ENCODE assay signal across 24 cellular contexts in the genomic region with DNA sequence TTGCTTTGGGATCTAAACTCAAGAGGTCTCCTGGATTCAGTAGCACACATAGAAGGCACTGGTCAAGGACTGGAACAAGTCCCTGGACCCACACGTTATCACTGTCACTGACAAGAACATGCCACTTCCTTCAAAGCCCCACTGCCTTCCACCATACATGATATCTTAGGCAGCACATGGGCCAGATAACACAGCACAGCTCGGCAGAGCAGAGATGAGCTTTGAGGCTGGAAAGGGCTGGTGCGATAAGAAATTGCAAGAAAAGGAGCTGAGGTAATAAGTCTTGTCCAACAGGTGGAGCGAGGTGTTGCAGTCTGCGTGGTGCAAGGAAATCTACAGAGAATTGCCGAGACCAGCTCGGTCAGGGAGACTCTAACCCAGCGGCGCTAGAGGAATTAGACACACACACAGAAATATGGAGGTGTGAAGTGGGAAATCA.
A peak's percentile ranks its signal among the peaks of the same experiment; 100 is the strongest.
DNase-seq lines count a peak whose midpoint lies in the region; ATAC-seq and TF ChIP-seq lines count a peak whose summit lies in the region.
"Had no signal": no experiment of that assay in that cellular context is flagged by ENCODE, and none has a peak within 500 bp of the region (broad histone marks: within the 10 kb centered on the region; RNA-seq: fewer than 3 reads in every experiment).

No MANE protein-coding gene starts in this region.

- H3K36me3 Mint-ChIP-seq in type B pancreatic cell, result no peaks in the 10 kb centered on the region
- H3K36me3 Mint-ChIP-seq: activated naive CD8-positive, alpha-beta T cell treated with anti-CD3 and anti-CD28 coated beads, Interleukin-2, amount 10 ng/mL, durations not matched to agents 7 days and 5 days had no signal

- TF ChIP-seq CTCF in RWPE2 (IDR thresholded peaks at IDR 0.05; ENCODE audit: poor library complexity, severe bottlenecking), result no peak
- peak; percentile 34 for TF ChIP-seq CTCF in type B pancreatic cell (conservative IDR thresholded peaks at IDR 0.05)

- H3K4me1 Mint-ChIP-seq in type B pancreatic cell (ENCODE audit: unreplicated experiment), result peaks cover 29% of the 10 kb centered on the region
- H3K4me1 Mint-ChIP-seq: activated CD4-positive, alpha-beta T cell treated with anti-CD3 and anti-CD28 coated beads, Interleukin-2, amount 10 ng/mL, durations not matched to agents 7 days and 5 days; activated naive CD8-positive, alpha-beta T cell treated with anti-CD3 and anti-CD28 coated beads, Interleukin-2, amount 10 ng/mL, durations not matched to agents 7 days and 5 days; activated T-helper 17 cell treated with anti-CD3 and anti-CD28 coated beads, Interleukin-2, amount 50 U/mL, for 72 hours had no signal

- DNase-seq in SIG-M5 treated with dmso at 0.1 percent for 504 hours (lab: John Stamatoyannopoulos, UW; ENCODE audit: unreplicated experiment), result peak; percentile 18
- no peak for DNase-seq in SIG-M5 (lab: John Stamatoyannopoulos, UW)
- no peak for DNase-seq in RWPE2 (ENCODE audit: low spot score)
- DNase-seq in epithelial cell of prostate (ENCODE audit: low read depth, low spot score), result no peak
- DNase-seq in type B pancreatic cell (ENCODE audit: extremely low spot score, unreplicated experiment), result no peak
- DNase-seq in stimulated activated naive CD8-positive, alpha-beta T cell treated with anti-CD3 and anti-CD28 coated beads, Interleukin-15, Interleukin-2, amounts not matched to agents 100 U/mL and 50 U/mL, for 24 hours, result no peak
- no peak for DNase-seq in NCI-H446 (lab: John Stamatoyannopoulos, UW)
- DNase-seq: 8988T; activated CD4-positive, alpha-beta T cell treated with anti-CD3 and anti-CD28 coated beads, Interleukin-2, amount 10 ng/mL, durations not matched to agents 7 days and 5 days; activated naive CD8-positive, alpha-beta T cell treated with anti-CD3 and anti-CD28 coated beads, Interleukin-2, amount 10 ng/mL, durations not matched to agents 7 days and 5 days; heart right ventricle; Karpas-422; NCI-H1092; NCI-H2029; NCI-H345; NK-92 treated with Interleukin-12 subunit alpha and Interleukin-12 subunit beta, amount 100 ng/mL, for 24 hours; spleen; stimulated activated CD4-positive, alpha-beta T cell treated with anti-CD3 and anti-CD28 coated beads, Interleukin-4, amount 100 ng/mL, for 24 hours; stomach; SW 1271; transverse colon had no signal

- H3K9me3 Mint-ChIP-seq in type B pancreatic cell, result no peaks in the 10 kb centered on the region
- H3K9me3 Mint-ChIP-seq: activated CD4-positive, alpha-beta T cell treated with anti-CD3 and anti-CD28 coated beads, Interleukin-2, amount 10 ng/mL, durations not matched to agents 7 days and 5 days; activated naive CD8-positive, alpha-beta T cell treated with anti-CD3 and anti-CD28 coated beads, Interleukin-2, amount 10 ng/mL, durations not matched to agents 7 days and 5 days; activated T-helper 17 cell treated with anti-CD3 and anti-CD28 coated beads, Interleukin-2, amount 50 U/mL, for 72 hours had no signal

- H3K4me3 Mint-ChIP-seq in type B pancreatic cell, result peak overlapping the region; percentile 44
- H3K4me3 Mint-ChIP-seq: activated CD4-positive, alpha-beta T cell treated with anti-CD3 and anti-CD28 coated beads, Interleukin-2, amount 10 ng/mL, durations not matched to agents 7 days and 5 days; activated naive CD8-positive, alpha-beta T cell treated with anti-CD3 and anti-CD28 coated beads, Interleukin-2, amount 10 ng/mL, durations not matched to agents 7 days and 5 days; activated T-helper 17 cell treated with anti-CD3 and anti-CD28 coated beads, Interleukin-2, amount 50 U/mL, for 72 hours had no signal

- H3K4me3 ChIP-seq in RWPE2 (ENCODE audit: severe bottlenecking), result no peak overlapping the region
- H3K4me3 ChIP-seq: heart right ventricle, lung, spleen, stomach, transverse colon had no signal

- no peaks in the 10 kb centered on the region for H3K36me3 ChIP-seq in RWPE2 (ENCODE audit: low read depth)
- H3K36me3 ChIP-seq: heart right ventricle, spleen, stomach, transverse colon had no signal

- no peak overlapping the region for H3K27ac ChIP-seq in RWPE2 (ENCODE audit: poor library complexity, severe bottlenecking)
- peak overlapping the region; percentile 8 for H3K27ac ChIP-seq in epithelial cell of prostate
- H3K27ac ChIP-seq: heart right ventricle, spleen, stomach, transverse colon had no signal

- peaks cover 10% of the 10 kb centered on the region for H3K27me3 Mint-ChIP-seq in type B pancreatic cell

- 0 out of 3 replicates have a peak, but pooled peaks have one; percentile 19 for ATAC-seq in RWPE2 (ENCODE audit: low read depth)
- ATAC-seq in GM18511 (IDR thresholded peaks at IDR 0.05; ENCODE audit: unreplicated experiment), result no peak
- ATAC-seq in stimulated activated naive CD8-positive, alpha-beta T cell treated with anti-CD3 and anti-CD28 coated beads, Interleukin-15, Interleukin-2, amounts not matched to agents 100 U/mL and 50 U/mL, for 24 hours, result no peak
- ATAC-seq: activated T-helper 17 cell treated with anti-CD3 and anti-CD28 coated beads, Interleukin-2, amount 50 U/mL, for 72 hours; heart right ventricle had no signal

- no peaks in the 10 kb centered on the region for H3K9me3 ChIP-seq in RWPE2 (ENCODE audit: severe bottlenecking)
- H3K9me3 ChIP-seq: heart right ventricle, spleen, stomach, transverse colon had no signal

- peak overlapping the region; percentile 33 for H3K27ac Mint-ChIP-seq in type B pancreatic cell
- H3K27ac Mint-ChIP-seq: activated CD4-positive, alpha-beta T cell treated with anti-CD3 and anti-CD28 coated beads, Interleukin-2, amount 10 ng/mL, durations not matched to agents 7 days and 5 days; activated naive CD8-positive, alpha-beta T cell treated with anti-CD3 and anti-CD28 coated beads, Interleukin-2, amount 10 ng/mL, durations not matched to agents 7 days and 5 days; activated T-helper 17 cell treated with anti-CD3 and anti-CD28 coated beads, Interleukin-2, amount 50 U/mL, for 72 hours had no signal

- no peaks in the 10 kb centered on the region for H3K4me1 ChIP-seq in RWPE2 (ENCODE audit: insufficient read depth, poor library complexity, severe bottlenecking)
- H3K4me1 ChIP-seq: spleen, stomach, transverse colon had no signal

- peaks cover 4% of the 10 kb centered on the region for H3K27me3 ChIP-seq in RWPE2 (ENCODE audit: insufficient read depth, poor library complexity, severe bottlenecking)
- H3K27me3 ChIP-seq: transverse colon had no signal
